In the genomic region with DNA sequence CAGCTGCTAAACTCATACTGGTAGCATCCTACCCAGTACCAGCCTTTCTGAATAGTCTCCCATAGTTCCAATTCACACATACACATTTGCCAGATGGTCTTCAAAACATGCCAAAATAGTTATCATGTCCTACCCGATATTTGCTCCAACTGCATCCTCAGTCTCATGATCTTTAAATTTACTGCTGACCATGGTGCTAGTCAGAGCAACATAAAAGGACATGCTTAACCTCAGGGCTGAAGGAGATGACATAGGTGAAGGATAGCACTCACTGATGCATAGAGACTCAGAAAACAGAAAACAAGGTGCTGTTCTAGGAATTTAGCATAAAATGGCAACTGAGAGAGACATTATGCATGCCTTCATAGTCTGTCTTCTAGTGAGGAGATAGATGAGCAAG, we compare ENCODE assay signal across 6 cellular contexts.
"Had no signal": no experiment of that assay in that cellular context is flagged by ENCODE, and none has a peak within 500 bp of the region (broad histone marks: within the 10 kb centered on the region; RNA-seq: fewer than 3 reads in every experiment).

No MANE protein-coding gene starts in this region.

- H3K4me1 ChIP-seq: HAP-1 had no signal

- H3K36me3 ChIP-seq: HAP-1 had no signal

- ATAC-seq: HCT116 had no signal

- H3K9me3 ChIP-seq: HAP-1 had no signal

- H3K4me3 ChIP-seq: HAP-1 had no signal

- DNase-seq: GOT3, H7, IMR-90, KG1 had no signal
